20 cellular contexts compared by ENCODE assay signal in genomic region chr18:33835419-33835818, GRCh38.
DNase-seq lines count a peak whose midpoint lies in the region; ATAC-seq, FAIRE-seq and TF ChIP-seq lines count a peak whose summit lies in the region.
"Had no signal": no experiment of that assay in that cellular context is flagged by ENCODE, and none has a peak within 500 bp of the region (broad histone marks: within the 10 kb centered on the region; RNA-seq: fewer than 3 reads in every experiment).

No MANE protein-coding gene starts in this region.

- no peak overlapping the region for H4K8ac ChIP-seq in H1 (ENCODE audit: extremely low read depth, insufficient read depth, low read length)

- FAIRE-seq in H1 (lab: Jason Lieb, UNC) = no peak
- FAIRE-seq: A204.1, G401.6, GM12892 had no signal

- TF ChIP-seq CTCF in H1 (IDR thresholded peaks at IDR 0.05; ENCODE audit: control extremely low read depth in 1 of 3, insufficient read depth in 1 of 3, low read depth in 1 of 3, low read length in 3 of 3) (no peak), upper lobe of right lung (IDR thresholded peaks at IDR 0.05) (no peak)

- POLR2A ChIA-PET in H1 (lab: Charles Lee; ENCODE audit: partially characterized antibody) = interaction anchor here (0.7 kb wide), 1 partner anchor 166 kb away, joined by 3 read pairs; no protein-coding TSS in a partner anchor

- CTCF ChIA-PET in H1 (lab: Charles Lee; ENCODE audit: partially characterized antibody) = no interaction called here

- no peak overlapping the region for H3K14ac ChIP-seq in H1 (ENCODE audit: insufficient read length)

- TF ChIP-seq EP300 in H1 (IDR thresholded peaks at IDR 0.05; ENCODE audit: borderline replicate concordance in 1 of 2, low read depth in 2 of 2, low read length in 2 of 2) = no peak

- TF ChIP-seq RAD21 in H1 (IDR thresholded peaks at IDR 0.05 in 1 of 2, conservative IDR thresholded peaks at IDR 0.05 in 1 of 2; ENCODE audit: low read depth in 2 of 2, low read length in 2 of 2) = no peak

- no peaks in the 10 kb centered on the region for H3K23me2 ChIP-seq in H1 (ENCODE audit: low read depth, low read length)

- no peak overlapping the region for H3K9ac ChIP-seq in H1 (replicated peaks in 1 of 4; ENCODE audit: extremely low read depth in 1 of 4, low read depth in 3 of 4, low read length in 3 of 4)
- H3K9ac ChIP-seq: BLaER1, GM23248 had no signal

- no peak overlapping the region for H3K4me3 ChIP-seq in H1 (ENCODE audit: extremely low read depth in 1 of 4, insufficient read depth in 2 of 4, low read depth in 3 of 4, low read length in 4 of 4)
- H3K4me3 ChIP-seq in upper lobe of right lung = no peak overlapping the region
- H3K4me3 ChIP-seq: BLaER1, GM23248 had no signal

- H3K4me2 ChIP-seq in H1 (ENCODE audit: insufficient read depth in 1 of 2, low read depth in 2 of 2, low read length in 2 of 2) = no peak overlapping the region
- H3K4me2 ChIP-seq: BLaER1 had no signal

- ATAC-seq in upper lobe of right lung = no peak
- ATAC-seq: HCT116 had no signal

- TF ChIP-seq POLR2A in H1 (IDR thresholded peaks at IDR 0.05; ENCODE audit: control extremely low read depth in 1 of 2, low read depth in 2 of 2, low read length in 2 of 2) = no peak

- H3K4ac ChIP-seq in H1 (replicated peaks; ENCODE audit: insufficient read length, low read depth, low read length) = no peak overlapping the region

- H4K20me1 ChIP-seq in H1 (replicated peaks in 1 of 2; ENCODE audit: control insufficient read depth in 1 of 2, insufficient read depth in 2 of 2, low read length in 2 of 2) = no peaks in the 10 kb centered on the region
- H4K20me1 ChIP-seq: BLaER1 had no signal

- H2BK120ac ChIP-seq in H1 (replicated peaks; ENCODE audit: low read depth, low read length) = no peak overlapping the region

- no peak overlapping the region for H4K5ac ChIP-seq in H1 (ENCODE audit: insufficient read length, low read depth, low read length)

- H2BK5ac ChIP-seq in H1 (ENCODE audit: low read depth, low read length) = no peak overlapping the region

- H3K27ac ChIP-seq in H1 (ENCODE audit: low read depth, low read length) (no peak overlapping the region), upper lobe of right lung (no peak overlapping the region)
- H3K27ac ChIP-seq: 22Rv1, BLaER1, C4-2B, GM23248 had no signal

- no peaks in the 10 kb centered on the region for H3K79me2 ChIP-seq in H1 (ENCODE audit: control insufficient read depth in 1 of 2, insufficient read depth in 2 of 2, low read length in 2 of 2)

- H2AFZ ChIP-seq in H1 (ENCODE audit: low read length) = no peak overlapping the region
- H2AFZ ChIP-seq: GM23248 had no signal

- H4K91ac ChIP-seq in H1 (replicated peaks; ENCODE audit: insufficient read length, low read length) = no peak overlapping the region

- no peak overlapping the region for H3K23ac ChIP-seq in H1 (ENCODE audit: insufficient read length)

- no peak overlapping the region for H2BK15ac ChIP-seq in H1 (ENCODE audit: low read length)

- no peaks in the 10 kb centered on the region for H3K79me1 ChIP-seq in H1 (ENCODE audit: low read depth, low read length)

- WGBS in H1 (ENCODE audit: extremely low coverage in 1 of 2, insufficient coverage in 1 of 2, insufficient read length in 1 of 2, insufficient replicate concordance in 2 of 2, low coverage in 1 of 2, low lambda C conversion rate in 2 of 2, missing lambda C conversion rate in 1 of 2), 2 experiments = 93% methylated on average over 7 of the region's 7 CpGs; no CpG with 5 or more reads in 1 of the 2 experiments

- no peaks in the 10 kb centered on the region for H3K9me3 ChIP-seq in H1 (ENCODE audit: insufficient read depth in 2 of 2, low read depth in 1 of 2, low read length in 1 of 2)
- no peaks in the 10 kb centered on the region for H3K9me3 ChIP-seq in upper lobe of right lung

- intact Hi-C loops in upper lobe of right lung (cut with DNase I) = no loop called here

- H3K27me3 ChIP-seq in H1 (replicated peaks in 1 of 4; ENCODE audit: control insufficient read depth in 3 of 4, extremely low read depth in 1 of 4, insufficient read depth in 3 of 4, low read length in 3 of 4) (no peaks in the 10 kb centered on the region), upper lobe of right lung (no peaks in the 10 kb centered on the region)
- H3K27me3 ChIP-seq: BLaER1 had no signal

- H2BK12ac ChIP-seq in H1 (ENCODE audit: low read depth, low read length) = no peak overlapping the region

- H3K18ac ChIP-seq in H1 (ENCODE audit: extremely low read depth, low read length) = no peak overlapping the region

- no peak overlapping the region for H3K56ac ChIP-seq in H1 (replicated peaks; ENCODE audit: insufficient read length, low read depth, low read length)

- peaks cover 0 to 4% (median 3%) of the 10 kb centered on the region in 4 experiments; a peak in 4 of 7 replicates for H3K4me1 ChIP-seq in H1 (replicated peaks in 1 of 4; ENCODE audit: control insufficient read depth in 3 of 4, insufficient read depth in 4 of 4, low read length in 3 of 4)
- H3K4me1 ChIP-seq in upper lobe of right lung = no peaks in the 10 kb centered on the region

- no peak overlapping the region for H2AK5ac ChIP-seq in H1 (ENCODE audit: low read depth, low read length)

- H3K36me3 ChIP-seq in H1 (ENCODE audit: control insufficient read depth in 2 of 4, insufficient read depth in 4 of 4, low read length in 3 of 4) (no peaks in the 10 kb centered on the region), upper lobe of right lung (no peaks in the 10 kb centered on the region)
- H3K36me3 ChIP-seq: BLaER1 had no signal

- peak; percentile 20 for DNase-seq in NCI-H2029 (lab: John Stamatoyannopoulos, UW)
- no peak for DNase-seq in NCI-H2029 treated with DMSO at 0.1 percent for 48 hours (lab: John Stamatoyannopoulos, UW)
- peak; percentile 92 for DNase-seq in DMS53 (lab: John Stamatoyannopoulos, UW)
- peak; percentile 65 for DNase-seq in NCI-H510A (lab: John Stamatoyannopoulos, UW)
- no peak for DNase-seq in H1 (ENCODE audit: low read depth in 1 of 2, low spot score in 2 of 2)
- DNase-seq in upper lobe of right lung = no peak
- DNase-seq in NCI-H1694 (lab: John Stamatoyannopoulos, UW) = no peak
- DNase-seq: CD4-positive, CD25-positive, alpha-beta regulatory T cell; CD8-positive, alpha-beta memory T cell; DMS 273 treated with DMSO at 0.1 percent for 48 hours; DND-41; GM23248; H9 had no signal

- no peak overlapping the region for H2BK20ac ChIP-seq in H1 (ENCODE audit: low read length)

TF ChIP-seq in H1, 55 proteins besides CTCF, POLR2A, EP300 and RAD21:
- TF ChIP-seq CEBPB (IDR thresholded peaks at IDR 0.05; ENCODE audit: low read depth, low read length) (peak; percentile 14; the same call in 1 of the 2 replicates), KDM4A (IDR thresholded peaks at IDR 0.05; ENCODE audit: low read depth, low read length, severe bottlenecking) (no peak), TEAD4 (IDR thresholded peaks at IDR 0.05; ENCODE audit: low read depth, low read length) (no peak)

Comparison
In these comparisons a context has a peak if more than half of its experiments do, and no peak if none do; other contexts are left out.
1. DNase-seq: peak in NCI-H2029 (single experiment), DMS53 (single experiment) and NCI-H510A (single experiment); none in NCI-H2029 treated with DMSO at 0.1 percent for 48 hours (single experiment), H1 (0 of 2), upper lobe of right lung (single experiment) and NCI-H1694 (single experiment).